Comparison of ENCODE assay signal across 8 cellular contexts in the genomic region with DNA sequence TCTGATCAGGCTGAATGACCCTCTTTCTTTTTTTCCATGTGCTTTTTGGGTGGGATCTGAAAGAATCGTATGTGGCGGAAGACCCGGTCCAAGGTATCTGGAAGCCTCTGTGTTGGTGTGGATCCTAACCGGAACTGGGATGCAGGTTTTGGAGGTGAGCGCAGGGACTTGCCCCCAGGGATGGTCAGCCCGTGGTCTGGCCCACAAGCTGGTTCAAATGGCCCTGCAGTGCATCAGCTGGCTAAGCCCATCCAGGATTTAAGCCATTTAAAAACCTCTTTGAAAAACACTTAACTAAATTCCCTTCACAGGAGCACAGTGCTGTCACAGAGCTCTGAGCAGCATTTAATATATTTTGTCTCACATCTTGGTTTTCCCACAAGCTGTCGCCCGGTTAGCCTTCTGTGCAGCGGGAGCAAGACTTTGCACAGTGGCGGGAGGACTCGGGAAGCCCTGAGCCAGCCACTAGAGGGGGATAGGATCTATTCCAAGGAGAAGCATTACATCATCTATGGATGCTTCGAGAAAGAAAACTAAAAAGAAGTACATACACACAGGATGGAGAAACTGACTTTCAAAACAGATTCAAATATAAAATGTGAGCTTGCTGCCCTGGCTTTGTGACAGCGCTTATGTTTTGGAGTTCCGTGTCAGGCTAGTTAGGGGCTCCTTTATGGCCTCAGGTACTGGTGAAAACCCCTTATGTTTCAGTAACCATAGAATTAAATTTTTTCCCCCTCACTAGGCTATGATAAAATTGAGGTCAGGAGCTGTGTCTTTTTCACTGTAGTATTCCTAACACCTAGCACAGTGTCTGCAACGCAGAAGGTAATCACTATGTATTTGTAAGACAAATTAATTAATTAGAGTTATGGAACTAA. TPM values are rescaled to one million over a fixed set of nuclear protein-coding genes. Genes with fewer than 3 reads are reported as not detected.
DNase-seq lines count a peak whose midpoint lies in the region; ATAC-seq, FAIRE-seq and TF ChIP-seq lines count a peak whose summit lies in the region.

No MANE protein-coding gene starts in this region.

- DNase-seq in Kasumi-1 (lab: John Stamatoyannopoulos, UW) (peak; percentile 36 to 41), left ventricle myocardium superior (peak; percentile 37), small intestine (peak; percentile 4)
- no peak for DNase-seq in stimulated activated naive CD8-positive, alpha-beta T cell treated with anti-CD3 and anti-CD28 coated beads, Interleukin-15, Interleukin-2, amounts not matched to agents 100 U/mL and 50 U/mL, for 24 hours

- H3K27ac Mint-ChIP-seq in activated naive CD8-positive, alpha-beta T cell, result peak overlapping the region; percentile 67

- H3K27ac ChIP-seq in C4-2B (no peak overlapping the region), small intestine (ENCODE audit: low read depth in 1 of 2, low read length in 1 of 2) (no peak overlapping the region)

- H3K27me3 Mint-ChIP-seq in activated naive CD8-positive, alpha-beta T cell, result no peaks in the 10 kb centered on the region

- no peaks in the 10 kb centered on the region for H3K36me3 Mint-ChIP-seq in activated naive CD8-positive, alpha-beta T cell

- no peaks in the 10 kb centered on the region for H3K36me3 ChIP-seq in small intestine (ENCODE audit: control insufficient read depth in 2 of 2, insufficient read depth in 2 of 2, low read length in 2 of 2)

- WGBS in small intestine, 3 donors, result 74 to 92% (median 83%) methylated on average over 15 of the region's 15 CpGs

- no peaks in the 10 kb centered on the region for H3K9me3 Mint-ChIP-seq in activated naive CD8-positive, alpha-beta T cell (ENCODE audit: low read depth)

- peak; percentile 84 for ATAC-seq in left ventricle myocardium superior
- ATAC-seq in HG03342 (IDR thresholded peaks at IDR 0.05; ENCODE audit: unreplicated experiment), result no peak
- no peak for ATAC-seq in HG03095 (IDR thresholded peaks at IDR 0.05; ENCODE audit: unreplicated experiment)
- ATAC-seq in stimulated activated naive CD8-positive, alpha-beta T cell treated with anti-CD3 and anti-CD28 coated beads, Interleukin-15, Interleukin-2, amounts not matched to agents 100 U/mL and 50 U/mL, for 24 hours, result no peak

- peaks cover 22% of the 10 kb centered on the region for H3K4me1 Mint-ChIP-seq in activated naive CD8-positive, alpha-beta T cell (ENCODE audit: low read depth)

- no peak overlapping the region for H3K4me3 ChIP-seq in small intestine (ENCODE audit: low read depth in 1 of 2, low read length in 2 of 2)

- H3K4me1 ChIP-seq in small intestine (ENCODE audit: control insufficient read depth in 2 of 2, insufficient read depth in 1 of 2, low read depth in 1 of 2, low read length in 1 of 2), result no peaks in the 10 kb centered on the region

- no peaks in the 10 kb centered on the region for H3K9me3 ChIP-seq in small intestine (ENCODE audit: control insufficient read depth, low read depth)

- no peak overlapping the region for H3K4me3 Mint-ChIP-seq in activated naive CD8-positive, alpha-beta T cell

- FAIRE-seq in small intestine (lab: Jason Lieb, UNC), result no peak

- intact Hi-C loops in left ventricle myocardium superior (cut with micrococcal nuclease), result no loop called here

- H3K27me3 ChIP-seq in small intestine (ENCODE audit: control insufficient read depth in 2 of 2, insufficient read depth in 2 of 2, low read length in 2 of 2), result no peaks in the 10 kb centered on the region

- peak; percentile 78 for TF ChIP-seq CTCF in C4-2B (conservative IDR thresholded peaks at IDR 0.05)

RNA-seq across cellular contexts. Expression of gene CPA2, which starts 11.3 kb away (rescaled TPM):
- total RNA-seq in left ventricle myocardium superior, result not detected
- 10 to 100 TPM; 12.9 to 25.4 (median 14.1) TPM for polyA plus RNA-seq in small intestine

RNA-seq across cellular contexts. Expression of gene CPA4, which starts 15.0 kb away (rescaled TPM):
- 0.77 TPM for total RNA-seq in left ventricle myocardium superior
- under 1 TPM in 1 of 3 donors, not detected in 2; 0.09 TPM for polyA plus RNA-seq in small intestine
